ENCODE assay signal across 11 cellular contexts in the genomic region with DNA sequence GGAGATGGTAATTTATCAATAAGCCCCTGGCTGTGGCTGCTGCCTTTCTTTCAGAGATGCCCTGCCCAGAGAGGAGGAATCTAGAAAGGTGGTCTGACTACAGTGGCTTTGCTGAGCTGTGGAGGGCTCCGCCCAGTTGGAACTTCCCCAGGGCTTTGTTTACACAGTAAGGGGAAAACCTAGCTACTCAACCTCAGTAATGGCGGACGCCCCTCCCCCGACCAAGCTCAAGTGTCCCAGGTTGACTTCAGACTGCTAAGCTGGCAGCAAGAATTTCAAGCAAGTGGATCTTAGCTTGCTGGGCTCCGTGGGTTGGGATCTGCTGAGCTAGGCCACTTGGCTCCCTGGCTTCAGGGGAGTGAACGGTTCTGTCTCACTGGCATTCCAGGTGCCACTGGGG.
A peak's percentile ranks its signal among the peaks of the same experiment; 100 is the strongest.
DNase-seq lines count a peak whose midpoint lies in the region; ATAC-seq and TF ChIP-seq lines count a peak whose summit lies in the region.
"Had no signal": no experiment of that assay in that cellular context is flagged by ENCODE, and none has a peak within 500 bp of the region (broad histone marks: within the 10 kb centered on the region; RNA-seq: fewer than 3 reads in every experiment).

No MANE protein-coding gene starts in this region.

- H3K36me3 Mint-ChIP-seq in endodermal cell (ENCODE audit: low read depth), result no peaks in the 10 kb centered on the region
- H3K36me3 Mint-ChIP-seq in osteocyte (ENCODE audit: unreplicated experiment), result no peaks in the 10 kb centered on the region

- WGBS in endodermal cell (ENCODE audit: insufficient coverage in 1 of 2, insufficient read length in 1 of 2), 2 experiments, result 86 to 88% methylated on average over 5 to 6 of the region's 6 CpGs

- TF ChIP-seq CTCF in endodermal cell (conservative IDR thresholded peaks at IDR 0.05) (no peak), osteocyte (IDR thresholded peaks at IDR 0.05) (no peak)

- H3K4me1 Mint-ChIP-seq in endodermal cell, result no peaks in the 10 kb centered on the region
- H3K4me1 Mint-ChIP-seq in osteocyte (ENCODE audit: unreplicated experiment), result peaks cover 9% of the 10 kb centered on the region
- H3K4me1 Mint-ChIP-seq: nephron had no signal

- ATAC-seq in GM19351 (IDR thresholded peaks at IDR 0.05; ENCODE audit: unreplicated experiment) (peak; percentile 72), HG03469 (IDR thresholded peaks at IDR 0.05; ENCODE audit: unreplicated experiment) (peak; percentile 65), HG03196 (IDR thresholded peaks at IDR 0.05; ENCODE audit: unreplicated experiment) (no peak)

- no peak overlapping the region for H3K4me3 ChIP-seq in endodermal cell (ENCODE audit: low read length)

- H3K4me3 Mint-ChIP-seq in endodermal cell (no peak overlapping the region), osteocyte (ENCODE audit: unreplicated experiment) (no peak overlapping the region)
- H3K4me3 Mint-ChIP-seq: nephron had no signal

- H3K4me1 ChIP-seq in endodermal cell (ENCODE audit: control insufficient read depth, insufficient read depth, low read length), result no peaks in the 10 kb centered on the region

- intact Hi-C loops in head of caudate nucleus (cut with DNase I), result no loop called here

- no peak overlapping the region for H3K27ac ChIP-seq in endodermal cell (ENCODE audit: low read depth, low read length)

- no peaks in the 10 kb centered on the region for H3K36me3 ChIP-seq in endodermal cell (ENCODE audit: control insufficient read depth, insufficient read depth, low read length)

- H3K27me3 ChIP-seq in endodermal cell (ENCODE audit: control insufficient read depth, insufficient read depth, low read length, poor library complexity, severe bottlenecking), result no peaks in the 10 kb centered on the region

- no peak overlapping the region for H3K27ac Mint-ChIP-seq in endodermal cell
- H3K27ac Mint-ChIP-seq in osteocyte (ENCODE audit: unreplicated experiment), result no peak overlapping the region
- H3K27ac Mint-ChIP-seq: nephron had no signal

- no peaks in the 10 kb centered on the region for H3K9me3 ChIP-seq in endodermal cell (ENCODE audit: control insufficient read depth, low read length)

- H3K9me3 Mint-ChIP-seq in endodermal cell, result no peaks in the 10 kb centered on the region
- peaks cover 11% of the 10 kb centered on the region for H3K9me3 Mint-ChIP-seq in osteocyte (ENCODE audit: unreplicated experiment)

- peak; percentile 77 for DNase-seq in ELF-1 (ENCODE audit: low read depth, low spot score)
- peak; percentile 66 for DNase-seq in endodermal cell
- DNase-seq in head of caudate nucleus, result no peak
- no peak for DNase-seq in osteocyte (ENCODE audit: extremely low spot score, unreplicated experiment)
- DNase-seq in HuH-7 (ENCODE audit: low spot score), result no peak
- DNase-seq: amygdala, foreskin fibroblast had no signal

- H3K27me3 Mint-ChIP-seq in endodermal cell (ENCODE audit: insufficient read depth) (no peaks in the 10 kb centered on the region), osteocyte (ENCODE audit: unreplicated experiment) (peaks cover 9% of the 10 kb centered on the region)

- no peak overlapping the region for H3K9ac ChIP-seq in endodermal cell (ENCODE audit: extremely low read depth, low read length, poor library complexity, severe bottlenecking)

Comparison
In these comparisons a context has a peak if more than half of its experiments do, and no peak if none do; other contexts are left out.
1. DNase-seq: peak in ELF-1 (single experiment) and endodermal cell (single experiment); none in head of caudate nucleus (0 of 42), osteocyte (single experiment) and HuH-7 (single experiment).